8 cellular contexts compared by ENCODE assay signal in the genomic region with DNA sequence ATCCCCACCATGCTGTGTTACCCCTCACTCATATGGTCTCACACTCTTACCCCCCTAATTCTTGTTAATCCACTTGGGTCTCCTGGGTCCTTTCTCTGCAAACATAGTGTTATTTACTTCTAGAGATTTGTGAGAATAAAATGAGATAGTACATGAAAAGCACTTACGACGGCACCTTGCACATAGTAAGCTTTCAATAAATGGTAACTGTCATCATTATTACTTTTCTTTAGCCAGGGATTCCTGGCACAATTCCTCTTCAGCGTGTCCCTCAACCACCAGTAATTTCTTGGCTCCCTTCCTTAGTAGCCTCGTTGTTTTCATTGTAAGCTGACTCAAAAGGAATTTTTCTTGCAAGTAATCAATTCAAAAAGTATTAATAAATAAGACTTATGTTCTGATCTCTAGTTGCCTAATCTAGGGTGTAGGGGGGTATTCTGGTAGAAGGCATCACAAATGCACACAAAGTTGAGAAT. TPM values are rescaled to one million over a fixed set of nuclear protein-coding genes. Genes with fewer than 3 reads are reported as not detected.
DNase-seq lines count a peak whose midpoint lies in the region; ATAC-seq, FAIRE-seq and TF ChIP-seq lines count a peak whose summit lies in the region.

No MANE protein-coding gene starts in this region.

- H2AFZ ChIP-seq in K562 (ENCODE audit: low read depth, low read length): peak overlapping the region; percentile 71

- peak overlapping the region in 1 of 2 experiments; percentile 75; a peak in 2 of 4 replicates for H3K9ac ChIP-seq in K562 (ENCODE audit: insufficient read depth in 1 of 2, low read depth in 2 of 2, low read length in 2 of 2)

- H3K4me1 ChIP-seq in A549: peaks cover 8% of the 10 kb centered on the region; the same call in 2 of the 3 replicates
- peaks cover 13% of the 10 kb centered on the region for H3K4me1 ChIP-seq in HAP-1
- H3K4me1 ChIP-seq in K562 (replicated peaks in 1 of 2; ENCODE audit: control insufficient read depth in 2 of 2, insufficient read depth in 2 of 2, low read length in 2 of 2): peaks cover 12 to 15% of the 10 kb centered on the region in 2 experiments

- TF ChIP-seq RAD21 in A549 (conservative IDR thresholded peaks at IDR 0.05 in 1 of 2, IDR thresholded peaks at IDR 0.05 in 1 of 2) (no peak), K562 (CRISPR knock-in tag; conservative IDR thresholded peaks at IDR 0.05 in 1 of 2, IDR thresholded peaks at IDR 0.05 in 1 of 2) (no peak)

- ATAC-seq in A549: no peak
- ATAC-seq in K562: no peak
- ATAC-seq in HG02571 (IDR thresholded peaks at IDR 0.05; ENCODE audit: unreplicated experiment): no peak

- H3K9me1 ChIP-seq in K562 (ENCODE audit: control insufficient read depth, insufficient read depth, low read length): no peaks in the 10 kb centered on the region

- no peak for TF ChIP-seq POLR2A in A549 (IDR thresholded peaks at IDR 0.05; ENCODE audit: low read length)
- no peak for TF ChIP-seq POLR2A in K562 (conservative IDR thresholded peaks at IDR 0.05)

- no peak for TF ChIP-seq EP300 in A549 (IDR thresholded peaks at IDR 0.05)
- no peak for TF ChIP-seq EP300 in K562 (IDR thresholded peaks at IDR 0.05; ENCODE audit: low read length)

- BruUV-seq in K562 (replicated peaks; lab: Mats Ljungman, UMichigan): TSS peak; percentile 39

- H3K27ac ChIP-seq in A549 (peak overlapping the region; percentile 91 to 96; a peak in 3 of 6 replicates), K562 (ENCODE audit: extremely low read depth, low read depth, low read length) (peak overlapping the region; percentile 70)

- CTCF ChIA-PET in A549 (lab: Yijun Ruan, JAX): no interaction called here
- CTCF ChIA-PET in K562 (lab: Yijun Ruan, JAX; ENCODE audit: low intra/inter-chr PET ratio): no interaction called here

- in situ Hi-C loops in HAP-1 (cut with MboI; ENCODE audit: low sequenced_read_pairs) (no loop called here), K562 (cut with MboI) (no loop called here), GM13977 (cut with MboI; ENCODE audit: low pct_unique_long_range_greater_than_20kb, low sequenced_read_pairs, unreplicated experiment) (loop anchor here (25.0 kb wide), 1 partner anchor 198 kb away; no protein-coding TSS in a partner anchor)

- peak overlapping the region; percentile 84 for H3K4me2 ChIP-seq in A549
- peak overlapping the region; percentile 94 for H3K4me2 ChIP-seq in K562 (ENCODE audit: insufficient read depth, low read length)

- TF ChIP-seq CTCF in A549 (IDR thresholded peaks at IDR 0.05) (no peak), K562 (IDR thresholded peaks at IDR 0.05 in 2 of 3, conservative IDR thresholded peaks at IDR 0.05 in 1 of 3; ENCODE audit: insufficient read depth in 2 of 3, low read depth in 1 of 3, low read length in 3 of 3) (no peak), GM13977 (IDR thresholded peaks at IDR 0.05; ENCODE audit: extremely low read depth, insufficient read depth, missing control alignments) (no peak)

- H3K27me3 ChIP-seq in HAP-1 (ENCODE audit: low read depth) (no peaks in the 10 kb centered on the region), K562 (ENCODE audit: control insufficient read depth in 2 of 2, insufficient read depth in 2 of 2, low read length in 2 of 2) (no peaks in the 10 kb centered on the region)

- DNase-seq in A549 (ENCODE audit: low read depth in 1 of 2, low spot score in 1 of 2): no peak
- DNase-seq in HAP-1 (ENCODE audit: low spot score in 2 of 2): no peak
- no peak for DNase-seq in K562 (ENCODE audit: extremely low read depth in 1 of 4, low spot score in 3 of 4)
- DNase-seq in myocyte (ENCODE audit: low read depth): peak; percentile 0
- no peak for DNase-seq in glomerular visceral epithelial cell (ENCODE audit: extremely low spot score)
- no peak for DNase-seq in GM13977 (ENCODE audit: low spot score)
- no peak for DNase-seq in activated CD4-positive, alpha-beta T cell treated with anti-CD3 and anti-CD28 coated beads for 1 hour

- POLR2A ChIA-PET in A549 (lab: Yijun Ruan, JAX): no interaction called here
- POLR2A ChIA-PET in K562 (lab: Yijun Ruan, JAX): interaction anchor here (0.7 to 2.9 kb wide), 3 partner anchors 30 to 36 kb away, joined by 3 to 24 read pairs (median 5); a partner anchor contains a TSS

- FAIRE-seq in A549 (lab: Jason Lieb, UNC) (no peak), K562 (lab: Jason Lieb, UNC) (no peak)

- no peaks in the 10 kb centered on the region for H3K36me3 ChIP-seq in HAP-1 (replicated peaks)
- no peaks in the 10 kb centered on the region; the same call in 2 of the 3 replicates for H3K36me3 ChIP-seq in K562 (ENCODE audit: control insufficient read depth, insufficient read depth, low read length)

- intact Hi-C loops in K562 (cut with micrococcal nuclease): loop anchor here (1.0 to 5.0 kb wide), 3 partner anchors 26 to 198 kb away; a partner anchor contains a TSS

- H3K4me3 ChIP-seq in A549: peak overlapping the region; percentile 84
- peak overlapping the region; percentile 55 for H3K4me3 ChIP-seq in HAP-1
- H3K4me3 ChIP-seq in K562: peak overlapping the region; percentile 58

- no peaks in the 10 kb centered on the region for H3K9me3 ChIP-seq in A549
- no peaks in the 10 kb centered on the region for H3K9me3 ChIP-seq in HAP-1
- H3K9me3 ChIP-seq in K562 (replicated peaks; ENCODE audit: control insufficient read depth, insufficient read depth, low read depth, low read length): no peaks in the 10 kb centered on the region

- 50% methylated on average over 4 of the region's 4 CpGs for WGBS in A549 (ENCODE audit: missing lambda C conversion rate)
- 0% methylated on average over 4 of the region's 4 CpGs for WGBS in K562 (ENCODE audit: insufficient coverage, low coverage, missing lambda C conversion rate)

- no peaks in the 10 kb centered on the region for H4K20me1 ChIP-seq in K562 (replicated peaks; ENCODE audit: control insufficient read depth, insufficient read depth, low read length)

- H3K79me2 ChIP-seq in K562 (ENCODE audit: control insufficient read depth, insufficient read depth, low read length): peaks cover 38% of the 10 kb centered on the region

TF ChIP-seq in A549, 52 proteins besides CTCF, POLR2A, EP300 and RAD21 (continues in another document):
- TF ChIP-seq MAZ (IDR thresholded peaks at IDR 0.05; ENCODE audit: borderline replicate concordance, low read depth, low read length): no peak
- no peak for TF ChIP-seq CHD2 (IDR thresholded peaks at IDR 0.05; ENCODE audit: low read length, partially characterized antibody)
- no peak for TF ChIP-seq RCOR1 (IDR thresholded peaks at IDR 0.05; ENCODE audit: low read depth, low read length)
- TF ChIP-seq, protein P1, sequence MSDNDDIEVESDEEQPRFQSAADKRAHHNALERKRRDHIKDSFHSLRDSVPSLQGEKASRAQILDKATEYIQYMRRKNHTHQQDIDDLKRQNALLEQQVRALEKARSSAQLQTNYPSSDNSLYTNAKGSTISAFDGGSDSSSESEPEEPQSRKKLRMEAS (IDR thresholded peaks at IDR 0.05): no peak
- no peak for TF ChIP-seq FOSL2 (IDR thresholded peaks at IDR 0.05)
- TF ChIP-seq FOSL2 (CRISPR knock-in tag; IDR thresholded peaks at IDR 0.05): no peak
- TF ChIP-seq ZSCAN20 (CRISPR knock-in tag; IDR thresholded peaks at IDR 0.05): no peak
- no peak for TF ChIP-seq ZFP36 (IDR thresholded peaks at IDR 0.05; ENCODE audit: borderline replicate concordance, partially characterized antibody)

TF ChIP-seq in K562, 482 proteins besides CTCF, POLR2A, EP300 and RAD21 (continues in another document):
- TF ChIP-seq TAL1 (IDR thresholded peaks at IDR 0.05) (no peak), POU5F1 (IDR thresholded peaks at IDR 0.05; ENCODE audit: borderline replicate concordance, low read depth, low read length, partially characterized antibody) (no peak), ZNF384 (IDR thresholded peaks at IDR 0.05; ENCODE audit: low read depth, low read length) (no peak), RCOR1 (IDR thresholded peaks at IDR 0.05; ENCODE audit: borderline replicate concordance in 1 of 2, low read depth in 2 of 2, low read length in 2 of 2) (no peak), FOXA3 (CRISPR knock-in tag; conservative IDR thresholded peaks at IDR 0.05 in 1 of 2, IDR thresholded peaks at IDR 0.05 in 1 of 2) (no peak)
- TF ChIP-seq, protein P2, sequence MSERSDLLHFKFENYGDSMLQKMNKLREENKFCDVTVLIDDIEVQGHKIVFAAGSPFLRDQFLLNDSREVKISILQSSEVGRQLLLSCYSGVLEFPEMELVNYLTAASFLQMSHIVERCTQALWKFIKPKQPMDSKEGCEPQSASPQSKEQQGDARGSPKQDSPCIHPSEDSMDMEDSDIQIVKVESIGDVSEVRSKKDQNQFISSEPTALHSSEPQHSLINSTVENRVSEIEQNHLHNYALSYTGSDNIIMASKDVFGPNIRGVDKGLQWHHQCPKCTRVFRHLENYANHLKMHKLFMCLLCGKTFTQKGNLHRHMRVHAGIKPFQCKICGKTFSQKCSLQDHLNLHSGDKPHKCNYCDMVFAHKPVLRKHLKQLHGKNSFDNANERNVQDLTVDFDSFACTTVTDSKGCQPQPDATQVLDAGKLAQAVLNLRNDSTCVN (CRISPR knock-in tag; IDR thresholded peaks at IDR 0.05): no peak

RNA-seq across cellular contexts. Expression of a gene that starts 30.1 kb away (rescaled TPM):
- polyA plus RNA-seq in A549 (2011; rRNA removed) (220 and 278 TPM in 2 replicates), A549 (2017; fragmentation: RNase III; extraction: RNeasy Plus Mini Kit Qiagen cat#74134 plus additional on column Dnase treatment) (333 to 337 TPM (median 337 TPM) in 3 replicates), K562 (2011; rRNA removed) (461 and 523 TPM in 2 replicates), K562 (2014; fragmentation: Illumina TruSeq; extraction: Trizol) (534 and 616 TPM in 2 replicates), K562 (2014; fragmentation: Nextera tagmentation; extraction: Ambion mirVana) (100 to 1,000 TPM; 468 to 638 TPM), K562 (2014; rRNA removed) (352 and 405 TPM in 2 replicates)
- polyA plus RNA-seq in A549 (2012; cell fraction: cytosol; rRNA removed): 131 and 141 TPM in 2 replicates
- 114 and 217 TPM in 2 replicates for polyA plus RNA-seq in A549 (2012; cell fraction: nucleus; rRNA removed)
- 117 TPM in 2 replicates for polyA minus RNA-seq in A549 (2011; rRNA and poly(A)+ RNA removed)
- total RNA-seq in K562 (2011; cell fraction: chromatin; rRNA removed; ENCODE audit: low replicate concordance): 379 and 688 TPM in 2 replicates
- 193 and 197 TPM in 2 replicates for total RNA-seq in K562 (2011; cell fraction: nucleolus; rRNA removed)
- 341 and 464 TPM in 2 replicates for total RNA-seq in K562 (2011; cell fraction: nucleoplasm; rRNA removed)
- total RNA-seq in K562 (2014; rRNA removed) (475 and 540 TPM in 2 replicates), K562 (2014; rRNA removed; fragmentation: Illumina TruSeq; extraction: Trizol) (671 and 744 TPM in 2 replicates), K562 (2015; rRNA removed; fragmentation: Illumina TruSeq; extraction: Trizol) (587 and 622 TPM in 2 replicates), K562 (2021) (421 and 459 TPM in 2 replicates), myocyte (296 and 310 TPM in 2 replicates)
- 199 and 265 TPM in 2 replicates for polyA plus RNA-seq in K562 (2011; cell fraction: cytosol; rRNA removed)
- polyA plus RNA-seq in K562 (2011; cell fraction: nucleus; rRNA removed): 464 and 535 TPM in 2 replicates
- polyA plus RNA-seq in K562 (2012): 368 and 402 TPM in 2 replicates
- 441 and 529 TPM in 2 replicates for polyA minus RNA-seq in K562 (2011; rRNA and poly(A)+ RNA removed)
- 333 and 352 TPM in 2 replicates for polyA minus RNA-seq in K562 (2011; cell fraction: cytosol; rRNA and poly(A)+ RNA removed)
- polyA minus RNA-seq in K562 (2011; cell fraction: nucleus; rRNA and poly(A)+ RNA removed): 173 and 327 TPM in 2 replicates
- polyA plus RNA-seq in myocyte (2012): 78.1 TPM
